In genomic region chr16:2482181-2483107, GRCh38 we compare ENCODE assay signal across 10 cellular contexts. TPM values are rescaled to one million over a fixed set of nuclear protein-coding genes. Genes with fewer than 3 reads are reported as not detected.
DNase-seq lines count a peak whose midpoint lies in the region; ATAC-seq and TF ChIP-seq lines count a peak whose summit lies in the region.
"Had no signal": no experiment of that assay in that cellular context is flagged by ENCODE, and none has a peak within 500 bp of the region (broad histone marks: within the 10 kb centered on the region; RNA-seq: fewer than 3 reads in every experiment).

No MANE protein-coding gene starts in this region.

- TF ChIP-seq EP300 in transverse colon (IDR thresholded peaks at IDR 0.05; ENCODE audit: low read depth), result no peak

- WGBS in transverse colon (ENCODE audit: low coverage in 1 of 2), 2 donors, result 75 to 76% methylated on average over 5 to 28 of the region's 28 CpGs

- H3K4me1 ChIP-seq in colonic mucosa (peaks cover 4% of the 10 kb centered on the region), transverse colon (peaks cover 11 to 27% (median 16%) of the 10 kb centered on the region in 4 donors)

- H3K27me3 Mint-ChIP-seq in T-helper 1 cell treated with Interleukin-12 subunit alpha and Interleukin-12 subunit beta and Interleukin-4 antibody, amounts not matched to agents 30 μg/mL and 1 μg/mL, for 36 hours (ENCODE audit: low read depth), result no peaks in the 10 kb centered on the region
- H3K27me3 Mint-ChIP-seq in memory B cell, result no peaks in the 10 kb centered on the region
- H3K27me3 Mint-ChIP-seq: B cell had no signal

- H3K9me3 ChIP-seq in colonic mucosa, result no peaks in the 10 kb centered on the region
- no peaks in the 10 kb centered on the region for H3K9me3 ChIP-seq in transverse colon

- H3K4me3 Mint-ChIP-seq in T-helper 1 cell treated with Interleukin-12 subunit alpha and Interleukin-12 subunit beta and Interleukin-4 antibody, amounts not matched to agents 30 μg/mL and 1 μg/mL, for 36 hours, result no peak overlapping the region
- no peak overlapping the region for H3K4me3 Mint-ChIP-seq in memory B cell
- H3K4me3 Mint-ChIP-seq: B cell had no signal

- peak overlapping the region; percentile 36 for H3K27ac Mint-ChIP-seq in T-helper 1 cell treated with Interleukin-12 subunit alpha and Interleukin-12 subunit beta and Interleukin-4 antibody, amounts not matched to agents 30 μg/mL and 1 μg/mL, for 36 hours
- peak overlapping the region; percentile 66 for H3K27ac Mint-ChIP-seq in memory B cell
- H3K27ac Mint-ChIP-seq: B cell had no signal

- no peaks in the 10 kb centered on the region for H3K9me3 Mint-ChIP-seq in T-helper 1 cell treated with Interleukin-12 subunit alpha and Interleukin-12 subunit beta and Interleukin-4 antibody, amounts not matched to agents 30 μg/mL and 1 μg/mL, for 36 hours
- H3K9me3 Mint-ChIP-seq in memory B cell, result no peaks in the 10 kb centered on the region

- ATAC-seq in memory B cell (ENCODE audit: low read depth) (no peak), HG03025 (IDR thresholded peaks at IDR 0.05; ENCODE audit: low FRiP score, unreplicated experiment) (no peak)

- no peaks in the 10 kb centered on the region for H3K27me3 ChIP-seq in colonic mucosa
- no peaks in the 10 kb centered on the region for H3K27me3 ChIP-seq in transverse colon

- H3K36me3 ChIP-seq in colonic mucosa (no peaks in the 10 kb centered on the region), transverse colon (no peaks in the 10 kb centered on the region)

- intact Hi-C loops in colonic mucosa (cut with DNase I), result no loop called here
- intact Hi-C loops in transverse colon (cut with DNase I; ENCODE audit: low total_unique reads), result no loop called here

- H3K4me3 ChIP-seq in colonic mucosa (no peak overlapping the region), transverse colon (peak overlapping the region in 1 of 4 donors; percentile 17)

- peaks cover 13% of the 10 kb centered on the region for H3K4me1 Mint-ChIP-seq in T-helper 1 cell treated with Interleukin-12 subunit alpha and Interleukin-12 subunit beta and Interleukin-4 antibody, amounts not matched to agents 30 μg/mL and 1 μg/mL, for 36 hours (ENCODE audit: low read depth)
- peaks cover 19% of the 10 kb centered on the region for H3K4me1 Mint-ChIP-seq in memory B cell

- no peaks in the 10 kb centered on the region for H3K36me3 Mint-ChIP-seq in T-helper 1 cell treated with Interleukin-12 subunit alpha and Interleukin-12 subunit beta and Interleukin-4 antibody, amounts not matched to agents 30 μg/mL and 1 μg/mL, for 36 hours (ENCODE audit: low read depth)
- H3K36me3 Mint-ChIP-seq in memory B cell, result peaks cover 2% of the 10 kb centered on the region

- TF ChIP-seq CTCF in colonic mucosa (IDR thresholded peaks at IDR 0.05), result no peak
- no peak for TF ChIP-seq CTCF in transverse colon (IDR thresholded peaks at IDR 0.05)

- DNase-seq in T-helper 1 cell (no peak), colonic mucosa (no peak), memory B cell (ENCODE audit: low spot score in 2 of 2) (no peak), transverse colon (peak; percentile 38), D341Med (ENCODE audit: low spot score) (no peak)
- DNase-seq in activated CD4-positive, alpha-beta T cell treated with anti-CD3 and anti-CD28 coated beads for 1 hour, result no peak
- DNase-seq: activated T-cell treated with anti-CD3 and anti-CD28 coated beads for 4 hours had no signal

- H3K9ac ChIP-seq in colonic mucosa (ENCODE audit: low read depth in 2 of 2, low read length in 2 of 2), result peak overlapping the region in 1 of 2 donors; percentile 26

- H3K27ac ChIP-seq in colonic mucosa (peak overlapping the region; percentile 27), transverse colon (peak overlapping the region; percentile 45 to 87 (median 67))

- in situ Hi-C loops in transverse colon (cut with MboI; ENCODE audit: low pct_ligation_motif_present in 1 of 4, low pct_unique_long_range_greater_than_20kb in 1 of 4, low sequenced_read_pairs in 3 of 4), result loop anchor here in 3 of 4 donors (25.0 kb wide), 3 partner anchors 145 to 320 kb away; partner anchors contain the start of genes ABCA3 (in 2 of the 3), CASKIN1 (in 1 of the 3) and TRAF7 (in 1 of the 3)

- TF ChIP-seq POLR2A in transverse colon (IDR thresholded peaks at IDR 0.05), result no peak

RNA-seq across cellular contexts. Expression of gene TBC1D24, which starts 7.5 kb away (rescaled TPM):
- 10 to 100 TPM in 1 of 2 donors, 1 to 10 TPM in 1; 8.4 to 15.8 TPM for total RNA-seq in colonic mucosa
- 10 to 100 TPM in 2 of 4 donors, 1 to 10 TPM in 2; 8.3 to 19.3 (median 11.6) TPM for total RNA-seq in transverse colon

RNA-seq across cellular contexts. Expression of gene NTN3, which starts 11.3 kb away (rescaled TPM):
- total RNA-seq in colonic mucosa (not detected), transverse colon (not detected)
- total RNA-seq: B cell had no signal

RNA-seq across cellular contexts. Expression of gene TEDC2, which starts 22.5 kb away (rescaled TPM):
- total RNA-seq in colonic mucosa (10 to 100 TPM in 1 of 2 donors, 1 to 10 TPM in 1; 2.4 to 24.0 TPM), transverse colon (1 to 10 TPM in 2 of 4 donors, not detected in 2; 1.4 to 2.3 TPM)

RNA-seq across cellular contexts. Expression of gene ATP6V0C, which starts 31.3 kb away (rescaled TPM):
- total RNA-seq in colonic mucosa (100 to 1,000 TPM; 240 to 336 TPM), transverse colon (100 to 1,000 TPM; 101 to 237 (median 135) TPM)

RNA-seq across cellular contexts. Expression of gene AMDHD2, which starts 37.7 kb away (rescaled TPM):
- 10 to 100 TPM; 19.4 to 31.6 TPM for total RNA-seq in colonic mucosa
- 100 to 1,000 TPM in 1 of 4 donors, 10 to 100 TPM in 3; 30.2 to 115 (median 52.4) TPM for total RNA-seq in transverse colon
